Comparison of ENCODE assay signal across 25 cellular contexts in the genomic region with DNA sequence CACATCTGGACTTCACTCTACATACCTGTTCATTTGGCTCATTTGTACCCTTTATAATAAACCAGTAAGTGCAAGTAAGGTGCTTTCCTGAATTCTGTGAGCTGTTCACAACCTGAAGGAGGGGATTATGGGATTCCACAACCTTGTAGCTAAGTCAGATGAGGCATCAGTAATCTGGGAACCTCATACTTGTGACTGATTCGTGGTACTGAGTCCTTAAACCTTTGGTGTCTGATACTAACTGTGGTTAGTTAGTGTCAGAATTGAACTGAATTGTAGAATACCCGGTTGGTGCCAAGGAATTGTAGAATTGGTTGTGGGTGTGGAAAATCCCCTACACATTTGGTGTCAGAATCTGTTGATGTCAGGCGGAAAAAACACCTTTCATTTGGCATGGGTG.
"Had no signal": no experiment of that assay in that cellular context is flagged by ENCODE, and none has a peak within 500 bp of the region (broad histone marks: within the 10 kb centered on the region; RNA-seq: fewer than 3 reads in every experiment).

No MANE protein-coding gene starts in this region.

- H3K36me3 ChIP-seq: esophagus squamous epithelium, left lung, lower lobe of right lung, right lobe of liver, tibial nerve had no signal

- H3K9me3 Mint-ChIP-seq: activated CD4-positive, alpha-beta memory T cell treated with anti-CD3 and anti-CD28 coated beads for 36 hours; activated naive CD4-positive, alpha-beta T cell treated with anti-CD3 and anti-CD28 coated beads, Interleukin-2, amount 10 ng/mL, durations not matched to agents 7 days and 5 days; activated T-helper 1 cell treated with anti-CD3 and anti-CD28 coated beads, Interleukin-12 subunit alpha, Interleukin-12 subunit beta, Interleukin-2, Interleukin-4 antibody, amounts not matched to agents 30 ng/mL and 10 ng/mL and 1 ng/mL, durations not matched to agents 14 hours and 24 hours and 36 hours; nephron; stimulated activated memory B cell treated with anti-CD40 and anti-IgM and Interleukin-4, amounts not matched to agents 10 μg/mL and 1 μg/mL and 100 μg/mL, for 72 hours had no signal

- H3K27me3 ChIP-seq: body of pancreas, esophagus squamous epithelium, left lung, right lobe of liver, tibial nerve had no signal

- FAIRE-seq: colon, endometrium, frontal cortex had no signal

- H3K27ac ChIP-seq: body of pancreas, epithelial cell of prostate, esophagus squamous epithelium, left lung, lower lobe of right lung, right lobe of liver, tibial nerve had no signal

- H3K4me3 Mint-ChIP-seq: activated CD4-positive, alpha-beta memory T cell treated with anti-CD3 and anti-CD28 coated beads for 36 hours; activated naive CD4-positive, alpha-beta T cell treated with anti-CD3 and anti-CD28 coated beads, Interleukin-2, amount 10 ng/mL, durations not matched to agents 7 days and 5 days; activated T-helper 1 cell treated with anti-CD3 and anti-CD28 coated beads, Interleukin-12 subunit alpha, Interleukin-12 subunit beta, Interleukin-2, Interleukin-4 antibody, amounts not matched to agents 30 ng/mL and 10 ng/mL and 1 ng/mL, durations not matched to agents 14 hours and 24 hours and 36 hours; nephron; stimulated activated memory B cell treated with anti-CD40 and anti-IgM and Interleukin-4, amounts not matched to agents 10 μg/mL and 1 μg/mL and 100 μg/mL, for 72 hours had no signal

- H3K36me3 Mint-ChIP-seq: activated CD4-positive, alpha-beta memory T cell treated with anti-CD3 and anti-CD28 coated beads for 36 hours; activated naive CD4-positive, alpha-beta T cell treated with anti-CD3 and anti-CD28 coated beads, Interleukin-2, amount 10 ng/mL, durations not matched to agents 7 days and 5 days; stimulated activated memory B cell treated with anti-CD40 and anti-IgM and Interleukin-4, amounts not matched to agents 10 μg/mL and 1 μg/mL and 100 μg/mL, for 72 hours had no signal

- ATAC-seq: body of pancreas; left lung; lower lobe of right lung; mucosa of descending colon; right lobe of liver; SK-N-SH treated with all-trans-retinoic acid at 6 μM for 48 hours; stimulated activated memory B cell treated with anti-CD40 and anti-IgM and Interleukin-4, amounts not matched to agents 10 μg/mL and 1 μg/mL and 100 μg/mL, for 72 hours had no signal

- H3K9me3 ChIP-seq: body of pancreas, esophagus squamous epithelium, left lung, lower lobe of right lung, mucosa of descending colon, right lobe of liver, tibial nerve had no signal

- H3K27ac Mint-ChIP-seq: activated CD4-positive, alpha-beta memory T cell treated with anti-CD3 and anti-CD28 coated beads for 36 hours; activated naive CD4-positive, alpha-beta T cell treated with anti-CD3 and anti-CD28 coated beads, Interleukin-2, amount 10 ng/mL, durations not matched to agents 7 days and 5 days; activated T-helper 1 cell treated with anti-CD3 and anti-CD28 coated beads, Interleukin-12 subunit alpha, Interleukin-12 subunit beta, Interleukin-2, Interleukin-4 antibody, amounts not matched to agents 30 ng/mL and 10 ng/mL and 1 ng/mL, durations not matched to agents 14 hours and 24 hours and 36 hours; nephron; progenitor cell of endocrine pancreas; stimulated activated memory B cell treated with anti-CD40 and anti-IgM and Interleukin-4, amounts not matched to agents 10 μg/mL and 1 μg/mL and 100 μg/mL, for 72 hours had no signal

- DNase-seq: activated CD4-positive, alpha-beta memory T cell treated with anti-CD3 and anti-CD28 coated beads for 36 hours; activated gamma-delta T cell; activated naive CD4-positive, alpha-beta T cell treated with anti-CD3 and anti-CD28 coated beads, Interleukin-2, amount 10 ng/mL, durations not matched to agents 7 days and 5 days; anterior cingulate cortex; body of pancreas; dermis blood vessel endothelial cell; effector CD8-positive, alpha-beta T cell; esophagus squamous epithelium; left lung; lower lobe of right lung; mesendoderm; mucosa of descending colon; right lobe of liver; stimulated activated CD4-positive, alpha-beta T cell treated with anti-CD3 and anti-CD28 coated beads, Interleukin-4, amount 100 ng/mL, for 24 hours; T-helper 2 cell had no signal

- H3K4me3 ChIP-seq: body of pancreas, esophagus squamous epithelium, left lung, lower lobe of right lung, mucosa of descending colon, right lobe of liver, tibial nerve had no signal

- H3K4me1 Mint-ChIP-seq: stimulated activated memory B cell treated with anti-CD40 and anti-IgM and Interleukin-4, amounts not matched to agents 10 μg/mL and 1 μg/mL and 100 μg/mL, for 72 hours had no signal
